ENCODE assay signal across 8 cellular contexts in genomic region chr16:27355610-27356009, GRCh38. TPM values are rescaled to one million over a fixed set of nuclear protein-coding genes. Genes with fewer than 3 reads are reported as not detected.
DNase-seq lines count a peak whose midpoint lies in the region; ATAC-seq and TF ChIP-seq lines count a peak whose summit lies in the region.

No MANE protein-coding gene starts in this region.

- intact Hi-C loops in PC-9 (cut with micrococcal nuclease; ENCODE audit: unreplicated experiment): no loop called here
- intact Hi-C loops in lower lobe of right lung (cut with DNase I): no loop called here

- peaks cover 31% of the 10 kb centered on the region for H3K36me3 ChIP-seq in PC-9 (ENCODE audit: low read depth)
- peaks cover 100% of the 10 kb centered on the region for H3K36me3 ChIP-seq in lower lobe of right lung
- peaks cover 93% of the 10 kb centered on the region for H3K36me3 ChIP-seq in suprapubic skin

- H4K20me1 ChIP-seq in PC-9 (ENCODE audit: insufficient read depth): no peaks in the 10 kb centered on the region

- no peaks in the 10 kb centered on the region for H3K4me1 ChIP-seq in PC-9 (replicated peaks; ENCODE audit: insufficient read depth)
- H3K4me1 ChIP-seq in lower lobe of right lung: peaks cover 9% of the 10 kb centered on the region
- peaks cover 3% of the 10 kb centered on the region for H3K4me1 ChIP-seq in suprapubic skin

- 92% methylated on average over 8 of the region's 12 CpGs for WGBS in suprapubic skin

- DNase-seq in PC-9 (peak in 1 of 2 experiments; percentile 25), astrocyte of the spinal cord (ENCODE audit: low read depth, low spot score) (no peak), lower lobe of right lung (peak; percentile 64), middle frontal gyrus (ENCODE audit: extremely low spot score, low spot score) (no peak), suprapubic skin (ENCODE audit: low spot score in 2 of 2) (no peak)

- POLR2A ChIA-PET in PC-9 (lab: Charles Lee; ENCODE audit: unreplicated experiment): no interaction called here

- BruUV-seq in PC-9 (replicated peaks; lab: Mats Ljungman, UMichigan): no TSS peak

- H3K9me3 ChIP-seq in PC-9 (ENCODE audit: insufficient read depth, low read depth) (no peaks in the 10 kb centered on the region), lower lobe of right lung (no peaks in the 10 kb centered on the region), suprapubic skin (no peaks in the 10 kb centered on the region)

- no peak overlapping the region for H3K4me2 ChIP-seq in PC-9

- H3K27ac ChIP-seq in PC-9 (no peak overlapping the region), lower lobe of right lung (peak overlapping the region; percentile 4), suprapubic skin (no peak overlapping the region)

- TF ChIP-seq POLR2A in suprapubic skin (IDR thresholded peaks at IDR 0.05): no peak
- TF ChIP-seq POLR2A in GM18505 (IDR thresholded peaks at IDR 0.05; ENCODE audit: borderline replicate concordance, extremely low read depth, insufficient read depth, insufficient read length): no peak

- H3F3A ChIP-seq in PC-9 (ENCODE audit: insufficient read depth, low read depth): peaks cover 11% of the 10 kb centered on the region; the same call in 1 of the 2 replicates

- no peak overlapping the region for H2AFZ ChIP-seq in PC-9

- peak; percentile 56 to 58 for ATAC-seq in lower lobe of right lung
- ATAC-seq in HG02798 (IDR thresholded peaks at IDR 0.05; ENCODE audit: poor library complexity, unreplicated experiment): no peak
- ATAC-seq in GM18505 (IDR thresholded peaks at IDR 0.05; ENCODE audit: unreplicated experiment): no peak

- TF ChIP-seq CTCF in GM12873 (IDR thresholded peaks at IDR 0.05; ENCODE audit: insufficient read depth, low read depth, low read length, missing control alignments): peak; percentile 58
- peak; percentile 55; the same call in 1 of the 2 replicates for TF ChIP-seq CTCF in PC-9 (conservative IDR thresholded peaks at IDR 0.05)
- peak; percentile 52 for TF ChIP-seq CTCF in astrocyte of the spinal cord (IDR thresholded peaks at IDR 0.05; ENCODE audit: low read depth, low read length)
- peak; percentile 48 for TF ChIP-seq CTCF in lower lobe of right lung (IDR thresholded peaks at IDR 0.05)
- TF ChIP-seq CTCF in suprapubic skin (IDR thresholded peaks at IDR 0.05): no peak

- no peaks in the 10 kb centered on the region for H3K79me2 ChIP-seq in PC-9 (ENCODE audit: low read depth)

- H3K9me2 ChIP-seq in PC-9 (ENCODE audit: insufficient read depth): no peaks in the 10 kb centered on the region

- CTCF ChIA-PET in PC-9 (lab: Charles Lee): no interaction called here

- H3K4me3 ChIP-seq in PC-9: no peak overlapping the region
- no peak overlapping the region for H3K4me3 ChIP-seq in astrocyte of the spinal cord (ENCODE audit: low read depth, low read length)
- no peak overlapping the region for H3K4me3 ChIP-seq in lower lobe of right lung
- H3K4me3 ChIP-seq in suprapubic skin: no peak overlapping the region

- in situ Hi-C loops in astrocyte of the spinal cord (cut with HindIII; ENCODE audit: low sequenced_read_pairs): no loop called here

- TF ChIP-seq EP300 in suprapubic skin (IDR thresholded peaks at IDR 0.05): no peak

- H3K27me3 ChIP-seq in PC-9 (ENCODE audit: insufficient read depth, low read depth) (no peaks in the 10 kb centered on the region), lower lobe of right lung (ENCODE audit: low read depth) (no peaks in the 10 kb centered on the region), suprapubic skin (no peaks in the 10 kb centered on the region)

RNA-seq across cellular contexts. Expression of gene IL4R, which starts 41.8 kb away (rescaled TPM):
- total RNA-seq in PC-9 (2021) (65.3 and 76.5 TPM in 2 replicates), lower lobe of right lung (143 TPM), suprapubic skin (10 to 100 TPM; 27.2 to 32.8 (median 30.5) TPM)

RNA-seq across cellular contexts. Expression of gene IL21R, which starts 46.4 kb away (rescaled TPM):
- total RNA-seq in PC-9 (2021) (0.35 and 3.8 TPM in 2 replicates), lower lobe of right lung (6.0 TPM), suprapubic skin (1 to 10 TPM in 1 of 4 donors, under 1 TPM in 3; 0.08 to 1.2 (median 0.23) TPM)

Comparison
In these comparisons a context has a peak if more than half of its experiments do, and no peak if none do; other contexts are left out.
1. CTCF ChIP-seq: peak in GM12873 (single experiment), PC-9 (single experiment), astrocyte of the spinal cord (single experiment) and lower lobe of right lung (single experiment); none in suprapubic skin (0 of 2).
2. ATAC-seq: peak in lower lobe of right lung (2 of 2); none in HG02798 (single experiment) and GM18505 (single experiment).